Comparison of ENCODE assay signal across 8 cellular contexts in genomic region chr10:55631071-55631654, GRCh38.
DNase-seq lines count a peak whose midpoint lies in the region; ATAC-seq and TF ChIP-seq lines count a peak whose summit lies in the region.

No MANE protein-coding gene starts in this region.

- no peak overlapping the region for H3K9ac ChIP-seq in skeletal muscle satellite cell (ENCODE audit: low read depth, low read length)

- H3K4me1 ChIP-seq in body of pancreas (peaks cover 22% of the 10 kb centered on the region), skeletal muscle satellite cell (ENCODE audit: control insufficient read depth, insufficient read depth, low read length) (no peaks in the 10 kb centered on the region)

- H3K9me3 Mint-ChIP-seq in HFFc6 = peaks cover 20% of the 10 kb centered on the region

- H3K4me1 Mint-ChIP-seq in HFFc6 (ENCODE audit: low read depth) = no peaks in the 10 kb centered on the region

- H3K4me2 ChIP-seq in skeletal muscle satellite cell (ENCODE audit: low read length) = peak overlapping the region; percentile 49

- H3K27ac ChIP-seq in body of pancreas = no peak overlapping the region

- no peak overlapping the region for H3K27ac Mint-ChIP-seq in HFFc6

- no peaks in the 10 kb centered on the region for H3K36me3 ChIP-seq in body of pancreas (replicated peaks in 1 of 2; ENCODE audit: insufficient read depth in 1 of 2, low read depth in 2 of 2)
- no peaks in the 10 kb centered on the region for H3K36me3 ChIP-seq in skeletal muscle satellite cell (ENCODE audit: insufficient read depth, low read length)

- H3K9me3 ChIP-seq in body of pancreas (no peaks in the 10 kb centered on the region), skeletal muscle satellite cell (replicated peaks; ENCODE audit: low read length) (no peaks in the 10 kb centered on the region)

- ATAC-seq in HG02943 (IDR thresholded peaks at IDR 0.05; ENCODE audit: low read depth, unreplicated experiment) = peak; percentile 87
- peak; percentile 95 for ATAC-seq in body of pancreas

- peaks cover 4% of the 10 kb centered on the region; the same call in 1 of the 2 replicates for H3K36me3 Mint-ChIP-seq in HFFc6 (ENCODE audit: low read depth)

- 1 to 2% methylated on average over 10 to 49 of the region's 49 CpGs for WGBS in body of pancreas, 2 donors

- peak; percentile 21 for DNase-seq in activated T-cell treated with anti-CD3 and anti-CD28 coated beads for 48 hours (ENCODE audit: low read depth)
- DNase-seq in activated T-cell treated with anti-CD3 and anti-CD28 coated beads, Interleukin-2, amount 50 U/mL, for 1 hour = no peak
- peak; percentile 71 for DNase-seq in NCI-H2227 (lab: John Stamatoyannopoulos, UW; ENCODE audit: unreplicated experiment)
- DNase-seq in body of pancreas = peak; percentile 60 to 79 (median 68)
- peak; percentile 68 for DNase-seq in iPS-NIHi11 (ENCODE audit: low spot score)
- DNase-seq in HFFc6 = no peak

- TF ChIP-seq CTCF in body of pancreas (IDR thresholded peaks at IDR 0.05) (peak; percentile 62 to 80 (median 71)), HFFc6 (IDR thresholded peaks at IDR 0.05) (no peak)

- H3K4me3 ChIP-seq in body of pancreas = peak overlapping the region in 1 of 2 donors; percentile 28
- peak overlapping the region; percentile 34 for H3K4me3 ChIP-seq in skeletal muscle satellite cell (ENCODE audit: low read length)

- H3K27me3 Mint-ChIP-seq in HFFc6 (ENCODE audit: insufficient read depth) = no peaks in the 10 kb centered on the region; the same call in 1 of the 2 replicates

- no peak overlapping the region for H3K4me3 Mint-ChIP-seq in HFFc6

- no peak for TF ChIP-seq POLR2A in body of pancreas (IDR thresholded peaks at IDR 0.05)

- no peaks in the 10 kb centered on the region for H3K27me3 ChIP-seq in body of pancreas
- no peaks in the 10 kb centered on the region for H3K27me3 ChIP-seq in skeletal muscle satellite cell (ENCODE audit: control insufficient read depth, insufficient read depth, low read length)

- intact Hi-C loops in body of pancreas (cut with DNase I) = no loop called here

Comparison
In these comparisons a context has a peak if more than half of its experiments do, and no peak if none do; other contexts are left out.
1. DNase-seq: peak in activated T-cell treated with anti-CD3 and anti-CD28 coated beads for 48 hours (single experiment), NCI-H2227 (single experiment), body of pancreas (4 of 4) and iPS-NIHi11 (single experiment); none in activated T-cell treated with anti-CD3 and anti-CD28 coated beads, Interleukin-2, amount 50 U/mL, for 1 hour (single experiment) and HFFc6 (single experiment).